Comparison of ENCODE assay signal across 7 cellular contexts in genomic region chr22:25557218-25557617, GRCh38.
"Had no signal": no experiment of that assay in that cellular context is flagged by ENCODE, and none has a peak within 500 bp of the region (broad histone marks: within the 10 kb centered on the region; RNA-seq: fewer than 3 reads in every experiment).

No MANE protein-coding gene starts in this region.

- H3K36me3 Mint-ChIP-seq: IgD-negative memory B cell had no signal

- DNase-seq: GM23248, H9, HCEC 1CT, HFFc6 had no signal

- H3K9me3 Mint-ChIP-seq: H9, IgD-negative memory B cell had no signal

- ATAC-seq: HepG2 had no signal

- H3K4me3 Mint-ChIP-seq: H9, HFFc6 had no signal

- H3K27ac ChIP-seq: GM23248, HL-60 had no signal

- H3K4me3 ChIP-seq: GM23248 had no signal

- H3K27ac Mint-ChIP-seq: H9, HFFc6 had no signal

- H3K27me3 Mint-ChIP-seq: IgD-negative memory B cell had no signal
